Comparison of ENCODE assay signal across 15 cellular contexts in the genomic region with DNA sequence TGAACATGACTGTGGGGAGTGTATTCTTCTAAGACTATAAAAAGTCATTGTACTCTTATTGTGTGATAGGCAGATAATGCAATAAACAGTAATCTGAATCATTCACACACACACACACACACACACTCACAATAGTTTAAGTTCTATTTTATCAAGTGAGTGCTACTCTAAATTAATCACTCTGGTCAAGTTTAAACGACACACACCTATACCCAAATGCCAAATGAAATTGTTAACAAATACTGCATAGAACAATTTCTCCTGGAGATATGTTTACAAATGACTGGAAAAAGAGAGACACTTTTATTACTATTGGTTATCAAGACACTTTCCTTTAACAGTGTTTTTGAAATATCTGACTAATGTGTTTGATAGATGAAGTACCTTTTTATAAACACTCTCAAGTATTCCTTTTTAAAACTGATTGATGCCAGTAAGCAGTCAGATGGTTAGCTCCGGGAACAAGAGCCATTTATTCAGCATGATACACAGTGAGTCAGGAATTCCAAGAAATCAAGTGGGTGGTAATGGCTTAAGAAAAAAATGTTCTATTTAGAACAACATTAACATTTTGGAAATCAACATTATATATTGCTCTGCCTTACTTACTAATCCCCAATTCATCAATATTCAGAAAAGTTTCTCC.
DNase-seq lines count a peak whose midpoint lies in the region; ATAC-seq, FAIRE-seq and TF ChIP-seq lines count a peak whose summit lies in the region.
"Had no signal": no experiment of that assay in that cellular context is flagged by ENCODE, and none has a peak within 500 bp of the region (broad histone marks: within the 10 kb centered on the region; RNA-seq: fewer than 3 reads in every experiment).

No MANE protein-coding gene starts in this region.

- ATAC-seq in GM19452 (IDR thresholded peaks at IDR 0.05; ENCODE audit: unreplicated experiment) = no peak
- ATAC-seq: HepG2 had no signal

- peaks cover 0 to 33% (median 5%) of the 10 kb centered on the region in 4 donors for H3K4me1 ChIP-seq in tibial nerve
- H3K4me1 ChIP-seq: neural progenitor cell, transverse colon had no signal

- H3K36me3 ChIP-seq in tibial nerve = no peaks in the 10 kb centered on the region
- H3K36me3 ChIP-seq: neural progenitor cell, transverse colon had no signal

- H3K27ac ChIP-seq in tibial nerve = peak overlapping the region in 3 of 4 donors; percentile 42 to 77 (median 74)
- H3K27ac ChIP-seq: neural progenitor cell had no signal

- H3K4me3 ChIP-seq in tibial nerve = no peak overlapping the region
- H3K4me3 ChIP-seq: neural progenitor cell, transverse colon had no signal

- WGBS in tibial nerve, 2 donors = 19 to 32% methylated on average over 2 of the region's 2 CpGs

- TF ChIP-seq EP300 in tibial nerve (IDR thresholded peaks at IDR 0.05) = no peak

- TF ChIP-seq CTCF in tibial nerve (IDR thresholded peaks at IDR 0.05) = no peak

- in situ Hi-C loops in SK-MEL-5 (cut with HindIII; ENCODE audit: low pct_unique_long_range_greater_than_20kb, low sequenced_read_pairs) = no loop called here

- TF ChIP-seq POLR2A in tibial nerve (IDR thresholded peaks at IDR 0.05) (no peak), GM12891 (IDR thresholded peaks at IDR 0.05; ENCODE audit: low read depth, low read length) (no peak)

- FAIRE-seq in GM12891 (lab: Jason Lieb, UNC) = no peak
- FAIRE-seq: HepG2 had no signal

- DNase-seq in NCI-H2029 (lab: John Stamatoyannopoulos, UW) (peak; percentile 8), NCI-H2029 treated with DMSO at 0.1 percent for 48 hours (lab: John Stamatoyannopoulos, UW) (no peak), SK-MEL-5 (ENCODE audit: low read depth, low spot score) (peak; percentile 43), iris pigment epithelial cell (ENCODE audit: low read depth) (peak; percentile 58), tibial nerve (ENCODE audit: low spot score in 2 of 2) (no peak), GM12891 (ENCODE audit: insufficient read length, low spot score) (no peak), putamen (ENCODE audit: low spot score) (no peak)
- DNase-seq: 8988T; activated naive CD8-positive, alpha-beta T cell treated with anti-CD3 and anti-CD28 coated beads for 36 hours; stimulated activated CD4-positive, alpha-beta T cell treated with anti-CD3 and anti-CD28 coated beads, Interleukin-4, amount 100 ng/mL, for 24 hours; SW 1271; transverse colon had no signal

- H3K9me3 ChIP-seq in tibial nerve = no peaks in the 10 kb centered on the region
- H3K9me3 ChIP-seq: transverse colon had no signal

- H3K27me3 ChIP-seq in tibial nerve = no peaks in the 10 kb centered on the region
- H3K27me3 ChIP-seq: neural progenitor cell, transverse colon had no signal

TF ChIP-seq in GM12891, 5 proteins besides CTCF, POLR2A, EP300 and RAD21:
- TF ChIP-seq TAF1 (IDR thresholded peaks at IDR 0.05; ENCODE audit: low read depth, low read length) (no peak), POLR2AphosphoS5 (IDR thresholded peaks at IDR 0.05; ENCODE audit: low read depth, low read length) (no peak), PAX5 (IDR thresholded peaks at IDR 0.05; ENCODE audit: insufficient read depth, low read length, severe bottlenecking) (no peak), POU2F2 (IDR thresholded peaks at IDR 0.05; ENCODE audit: low read depth, low read length) (no peak), SPI1 (IDR thresholded peaks at IDR 0.05; ENCODE audit: low read depth, low read length) (no peak)

Comparison
In these comparisons a context has a peak if more than half of its experiments do, and no peak if none do; other contexts are left out.
1. DNase-seq: peak in NCI-H2029 (single experiment), SK-MEL-5 (single experiment) and iris pigment epithelial cell (single experiment); none in NCI-H2029 treated with DMSO at 0.1 percent for 48 hours (single experiment), tibial nerve (0 of 2), GM12891 (single experiment) and putamen (single experiment).